Comparison of ENCODE assay signal across 2 cellular contexts in genomic region chr6:125163339-125163738, GRCh38. TPM values are rescaled to one million over a fixed set of nuclear protein-coding genes. Genes with fewer than 3 reads are reported as not detected.
"Had no signal": no experiment of that assay in that cellular context is flagged by ENCODE, and none has a peak within 500 bp of the region (broad histone marks: within the 10 kb centered on the region; RNA-seq: fewer than 3 reads in every experiment).

No MANE protein-coding gene starts in this region.

RNA-seq across cellular contexts. Expression of gene TPD52L1, which starts 9.8 kb away (rescaled TPM):
- total RNA-seq: naive thymus-derived CD8-positive, alpha-beta T cell; natural killer cell treated with Interleukin-12 subunit alpha and Interleukin-12 subunit beta and Interleukin-15 and Interleukin-18, amount 100 ng/mL, for 72 hours had no signal
- polyA plus RNA-seq: naive thymus-derived CD8-positive, alpha-beta T cell had no signal
